In the genomic region with DNA sequence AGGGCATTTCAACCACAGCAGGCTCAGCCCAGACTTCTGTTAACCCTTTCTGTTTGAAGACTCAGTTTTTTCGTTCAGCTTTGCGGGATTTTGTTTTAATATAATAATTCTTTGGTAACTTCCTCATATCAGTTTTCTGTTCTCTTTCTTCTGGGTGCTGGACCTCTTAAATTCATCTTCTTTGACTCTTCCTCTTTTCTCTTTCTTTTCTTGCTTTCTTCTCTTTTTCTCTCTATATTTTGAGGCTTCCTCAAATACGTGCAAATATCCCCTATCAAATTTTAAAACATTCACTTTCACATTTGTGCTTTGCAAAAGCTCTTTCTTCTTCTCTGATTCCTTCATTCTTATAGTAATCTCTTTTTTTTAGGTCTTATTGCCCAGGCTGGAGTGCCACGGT, we compare ENCODE assay signal across 25 cellular contexts.
"Had no signal": no experiment of that assay in that cellular context is flagged by ENCODE, and none has a peak within 500 bp of the region (broad histone marks: within the 10 kb centered on the region; RNA-seq: fewer than 3 reads in every experiment).

No MANE protein-coding gene starts in this region.

- H3K27me3 ChIP-seq: body of pancreas, cardiac muscle cell, neutrophil, pancreas, right atrium auricular region, spleen, tibial artery had no signal

- FAIRE-seq: endometrium, keratinocyte, pancreas had no signal

- H3K4me1 ChIP-seq: body of pancreas, heart right ventricle, left ventricle myocardium inferior, pancreas, psoas muscle, right atrium auricular region, tibial artery had no signal

- H3K27ac Mint-ChIP-seq: activated naive CD8-positive, alpha-beta T cell treated with anti-CD3 and anti-CD28 coated beads, Interleukin-2, amount 50 U/mL, for 24 hours; mesothelial cell of epicardium; natural killer cell; stimulated activated naive CD8-positive, alpha-beta T cell treated with anti-CD3 and anti-CD28 coated beads, Interleukin-15, amount 100 ng/mL, for 72 hours had no signal

- H3K36me3 Mint-ChIP-seq: mesothelial cell of epicardium, natural killer cell had no signal

- DNase-seq: activated CD4-positive, alpha-beta T cell treated with anti-CD3 and anti-CD28 coated beads for 4 hours; activated CD4-positive, alpha-beta T cell treated with anti-CD3 and anti-CD28 coated beads, Interleukin-2, amount 50 U/mL, for 48 hours; activated CD4-positive, CD25-positive, alpha-beta regulatory T cell; activated effector memory CD4-positive, alpha-beta T cell treated with anti-CD3 and anti-CD28 coated beads, Interleukin-2, amount 50 U/mL, for 16 hours; activated naive CD4-positive, alpha-beta T cell treated with anti-CD3 and anti-CD28 coated beads, Interleukin-2, amount 50 U/mL, for 16 hours; activated naive CD8-positive, alpha-beta T cell treated with anti-CD3 and anti-CD28 coated beads, Interleukin-2, amount 50 U/mL, for 24 hours; anterior cingulate cortex; body of pancreas; cortex of kidney; heart right ventricle; left ventricle myocardium inferior; natural killer cell; pancreas; psoas muscle; spleen; stimulated activated CD4-positive, alpha-beta T cell treated with anti-CD3 and anti-CD28 coated beads, Interleukin-4, amount 100 ng/mL, for 1 hour; stimulated activated naive CD8-positive, alpha-beta T cell treated with anti-CD3 and anti-CD28 coated beads, Interleukin-15, amount 100 ng/mL, for 72 hours; T-helper 9 cell; tibial artery had no signal

- H3K4me3 ChIP-seq: body of pancreas, cardiac muscle cell, heart right ventricle, left ventricle myocardium inferior, pancreas, psoas muscle, right atrium auricular region, spleen, tibial artery had no signal

- H3K27ac ChIP-seq: body of pancreas, cardiac muscle cell, heart right ventricle, left ventricle myocardium inferior, neutrophil, pancreas, psoas muscle, right atrium auricular region, spleen, tibial artery had no signal

- H3K9me3 Mint-ChIP-seq: activated naive CD8-positive, alpha-beta T cell treated with anti-CD3 and anti-CD28 coated beads, Interleukin-2, amount 50 U/mL, for 24 hours; mesothelial cell of epicardium; natural killer cell; stimulated activated naive CD8-positive, alpha-beta T cell treated with anti-CD3 and anti-CD28 coated beads, Interleukin-15, amount 100 ng/mL, for 72 hours had no signal

- H3K4me3 Mint-ChIP-seq: activated naive CD8-positive, alpha-beta T cell treated with anti-CD3 and anti-CD28 coated beads, Interleukin-2, amount 50 U/mL, for 24 hours; mesothelial cell of epicardium; natural killer cell; stimulated activated naive CD8-positive, alpha-beta T cell treated with anti-CD3 and anti-CD28 coated beads, Interleukin-15, amount 100 ng/mL, for 72 hours had no signal

- H3K36me3 ChIP-seq: cardiac muscle cell, heart right ventricle, left ventricle myocardium inferior, neutrophil, pancreas, right atrium auricular region, spleen, tibial artery had no signal

- H3K4me1 Mint-ChIP-seq: mesothelial cell of epicardium had no signal

- H3K27me3 Mint-ChIP-seq: activated naive CD8-positive, alpha-beta T cell treated with anti-CD3 and anti-CD28 coated beads, Interleukin-2, amount 50 U/mL, for 24 hours; stimulated activated naive CD8-positive, alpha-beta T cell treated with anti-CD3 and anti-CD28 coated beads, Interleukin-15, amount 100 ng/mL, for 72 hours had no signal

- H3K9me3 ChIP-seq: body of pancreas, heart right ventricle, left ventricle myocardium inferior, neutrophil, pancreas, psoas muscle, right atrium auricular region, spleen, tibial artery had no signal

- ATAC-seq: activated naive CD8-positive, alpha-beta T cell treated with anti-CD3 and anti-CD28 coated beads, Interleukin-2, amount 50 U/mL, for 24 hours; body of pancreas; heart right ventricle; natural killer cell; pancreas; psoas muscle; stimulated activated naive CD8-positive, alpha-beta T cell treated with anti-CD3 and anti-CD28 coated beads, Interleukin-15, amount 100 ng/mL, for 72 hours had no signal
